31 cellular contexts compared by ENCODE assay signal in genomic region chr3:28186748-28187147, GRCh38.
"Had no signal": no experiment of that assay in that cellular context is flagged by ENCODE, and none has a peak within 500 bp of the region (broad histone marks: within the 10 kb centered on the region; RNA-seq: fewer than 3 reads in every experiment).

No MANE protein-coding gene starts in this region.

- H3K9me3 ChIP-seq: adrenal gland, body of pancreas, colonic mucosa, gastrocnemius medialis, heart left ventricle had no signal

- H3K36me3 ChIP-seq: adrenal gland, cardiac muscle cell, colonic mucosa, gastrocnemius medialis, heart left ventricle had no signal

- FAIRE-seq: TTC549 had no signal

- H3K4me3 ChIP-seq: adrenal gland, body of pancreas, cardiac muscle cell, colonic mucosa, gastrocnemius medialis, heart left ventricle had no signal

- H3K27ac ChIP-seq: adrenal gland, body of pancreas, cardiac muscle cell, colonic mucosa, foreskin keratinocyte, gastrocnemius medialis, heart left ventricle, VCaP had no signal

- DNase-seq: activated CD4-positive, alpha-beta memory T cell treated with anti-CD3 and anti-CD28 coated beads, Interleukin-2, amount 10 ng/mL, durations not matched to agents 7 days and 5 days; activated CD4-positive, alpha-beta T cell treated with anti-CD3 and anti-CD28 coated beads for 1 hour; activated CD4-positive, alpha-beta T cell treated with anti-CD3 and anti-CD28 coated beads for 4 hours; activated CD4-positive, alpha-beta T cell treated with anti-CD3 and anti-CD28 coated beads, Interleukin-2, amount 10 ng/mL, durations not matched to agents 7 days and 5 days; activated CD4-positive, alpha-beta T cell treated with anti-CD3 and anti-CD28 coated beads, Interleukin-2, amount 50 U/mL, for 4 hours; activated CD8-positive, alpha-beta memory T cell treated with anti-CD3 and anti-CD28 coated beads, Interleukin-2, amount 50 U/mL, for 48 hours; activated effector memory CD4-positive, alpha-beta T cell treated with Interleukin-2 at 50 U/mL for 16 hours; activated gamma-delta T cell treated with Interleukin-2 at 50 U/mL for 16 hours; activated naive CD4-positive, alpha-beta T cell treated with anti-CD3 and anti-CD28 coated beads, Interleukin-2, amount 50 U/mL, for 16 hours; activated naive CD4-positive, alpha-beta T cell treated with Interleukin-2 at 50 U/mL for 16 hours; activated T-cell treated with anti-CD3 and anti-CD28 coated beads, Interleukin-2, amount 50 U/mL, for 4 hours; adrenal gland; amygdala; aorta; body of pancreas; central memory CD4-positive, alpha-beta T cell; cerebellar nuclear complex; colonic mucosa; effector memory CD4-positive, alpha-beta T cell; endodermal cell; foreskin keratinocyte; gastrocnemius medialis; glutamatergic neuron; heart left ventricle; T-helper 2 cell had no signal

- H3K4me1 ChIP-seq: adrenal gland, body of pancreas, colonic mucosa, foreskin keratinocyte, gastrocnemius medialis, heart left ventricle had no signal

- ATAC-seq: activated T-cell treated with anti-CD3 and anti-CD28 coated beads, Interleukin-2, amount 50 U/mL, for 4 hours; activated T-helper 17 cell treated with anti-CD3 and anti-CD28 coated beads, Interleukin-2, amount 50 U/mL, for 72 hours; body of pancreas; esophagus mucosa; foreskin keratinocyte; gastrocnemius medialis; heart left ventricle; WTC11 had no signal

- H3K27me3 ChIP-seq: adrenal gland, body of pancreas, cardiac muscle cell, colonic mucosa, foreskin keratinocyte, gastrocnemius medialis, heart left ventricle had no signal
